ENCODE assay signal across 1 cellular context in genomic region chr6:108558372-108559096, GRCh38.
A peak's percentile ranks its signal among the peaks of the same experiment; 100 is the strongest.
TF ChIP-seq lines count a peak whose summit lies in the region.

No MANE protein-coding gene starts in this region.

TF ChIP-seq in HEK293, 187 proteins besides CTCF, POLR2A, EP300 and RAD21 (continued from another document):
- no peak for TF ChIP-seq OVOL3 (tag by site-specific recombination; IDR thresholded peaks at IDR 0.05)
- peak; percentile 36; the same call in 1 of the 2 replicates for TF ChIP-seq OSR2 (tag by site-specific recombination; IDR thresholded peaks at IDR 0.05)
- TF ChIP-seq ZNF112 (tag by site-specific recombination; IDR thresholded peaks at IDR 0.05), result no peak
- no peak for TF ChIP-seq ZNF133 (tag by site-specific recombination; IDR thresholded peaks at IDR 0.05)
- no peak for TF ChIP-seq ZNF549 (tag by site-specific recombination; IDR thresholded peaks at IDR 0.05)
- 0 out of 2 replicates have a peak, but pooled peaks have one; percentile 41 for TF ChIP-seq YY2 (tag by site-specific recombination; IDR thresholded peaks at IDR 0.05)
- no peak for TF ChIP-seq ZNF398 (tag by site-specific recombination; IDR thresholded peaks at IDR 0.05)
- peak; percentile 96 for TF ChIP-seq ZBTB8A (tag by site-specific recombination; IDR thresholded peaks at IDR 0.05)
- TF ChIP-seq ZBTB21 (tag by site-specific recombination; IDR thresholded peaks at IDR 0.05), result peak; percentile 84
- TF ChIP-seq ZNF169 (tag by site-specific recombination; IDR thresholded peaks at IDR 0.05), result no peak
- no peak for TF ChIP-seq ZNF426 (tag by site-specific recombination; IDR thresholded peaks at IDR 0.05)
- TF ChIP-seq PRDM4 (tag by site-specific recombination; IDR thresholded peaks at IDR 0.05), result no peak
- peak; percentile 40 for TF ChIP-seq ZIC2 (tag by site-specific recombination; IDR thresholded peaks at IDR 0.05)
- TF ChIP-seq, protein P1, sequence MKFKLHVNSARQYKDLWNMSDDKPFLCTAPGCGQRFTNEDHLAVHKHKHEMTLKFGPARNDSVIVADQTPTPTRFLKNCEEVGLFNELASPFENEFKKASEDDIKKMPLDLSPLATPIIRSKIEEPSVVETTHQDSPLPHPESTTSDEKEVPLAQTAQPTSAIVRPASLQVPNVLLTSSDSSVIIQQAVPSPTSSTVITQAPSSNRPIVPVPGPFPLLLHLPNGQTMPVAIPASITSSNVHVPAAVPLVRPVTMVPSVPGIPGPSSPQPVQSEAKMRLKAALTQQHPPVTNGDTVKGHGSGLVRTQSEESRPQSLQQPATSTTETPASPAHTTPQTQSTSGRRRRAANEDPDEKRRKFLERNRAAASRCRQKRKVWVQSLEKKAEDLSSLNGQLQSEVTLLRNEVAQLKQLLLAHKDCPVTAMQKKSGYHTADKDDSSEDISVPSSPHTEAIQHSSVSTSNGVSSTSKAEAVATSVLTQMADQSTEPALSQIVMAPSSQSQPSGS (tag by site-specific recombination; IDR thresholded peaks at IDR 0.05; ENCODE audit: low read depth), result peak; percentile 99
- no peak for TF ChIP-seq REPIN1 (tag by site-specific recombination; IDR thresholded peaks at IDR 0.05; ENCODE audit: low read depth)
- peak; percentile 87 for TF ChIP-seq ZEB2 (tag by site-specific recombination; IDR thresholded peaks at IDR 0.05)
- TF ChIP-seq ZNF473 (tag by site-specific recombination; IDR thresholded peaks at IDR 0.05), result no peak
- peak; percentile 85 for TF ChIP-seq ZXDB (tag by site-specific recombination; IDR thresholded peaks at IDR 0.05)
- TF ChIP-seq ZNF404 (tag by site-specific recombination; IDR thresholded peaks at IDR 0.05), result no peak
- no peak for TF ChIP-seq ZNF19 (tag by site-specific recombination; IDR thresholded peaks at IDR 0.05; ENCODE audit: low read depth)
- TF ChIP-seq ZNF114 (tag by site-specific recombination; IDR thresholded peaks at IDR 0.05), result no peak
- TF ChIP-seq, protein P2, sequence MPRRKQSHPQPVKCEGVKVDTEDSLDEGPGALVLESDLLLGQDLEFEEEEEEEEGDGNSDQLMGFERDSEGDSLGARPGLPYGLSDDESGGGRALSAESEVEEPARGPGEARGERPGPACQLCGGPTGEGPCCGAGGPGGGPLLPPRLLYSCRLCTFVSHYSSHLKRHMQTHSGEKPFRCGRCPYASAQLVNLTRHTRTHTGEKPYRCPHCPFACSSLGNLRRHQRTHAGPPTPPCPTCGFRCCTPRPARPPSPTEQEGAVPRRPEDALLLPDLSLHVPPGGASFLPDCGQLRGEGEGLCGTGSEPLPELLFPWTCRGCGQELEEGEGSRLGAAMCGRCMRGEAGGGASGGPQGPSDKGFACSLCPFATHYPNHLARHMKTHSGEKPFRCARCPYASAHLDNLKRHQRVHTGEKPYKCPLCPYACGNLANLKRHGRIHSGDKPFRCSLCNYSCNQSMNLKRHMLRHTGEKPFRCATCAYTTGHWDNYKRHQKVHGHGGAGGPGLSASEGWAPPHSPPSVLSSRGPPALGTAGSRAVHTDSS (tag by site-specific recombination; IDR thresholded peaks at IDR 0.05), result peak; percentile 28; the same call in 1 of the 2 replicates
- TF ChIP-seq ZNF37A (tag by site-specific recombination; IDR thresholded peaks at IDR 0.05), result no peak
- TF ChIP-seq KLF8 (tag by site-specific recombination; IDR thresholded peaks at IDR 0.05), result peak; percentile 99
- peak; percentile 59; the same call in 1 of the 2 replicates for TF ChIP-seq KLF7 (tag by site-specific recombination; IDR thresholded peaks at IDR 0.05; ENCODE audit: borderline replicate concordance)
- peak; percentile 98 for TF ChIP-seq KLF17 (tag by site-specific recombination; IDR thresholded peaks at IDR 0.05)
- no peak for TF ChIP-seq SCRT1 (tag by site-specific recombination; IDR thresholded peaks at IDR 0.05; ENCODE audit: borderline replicate concordance)
- TF ChIP-seq, protein P3, sequence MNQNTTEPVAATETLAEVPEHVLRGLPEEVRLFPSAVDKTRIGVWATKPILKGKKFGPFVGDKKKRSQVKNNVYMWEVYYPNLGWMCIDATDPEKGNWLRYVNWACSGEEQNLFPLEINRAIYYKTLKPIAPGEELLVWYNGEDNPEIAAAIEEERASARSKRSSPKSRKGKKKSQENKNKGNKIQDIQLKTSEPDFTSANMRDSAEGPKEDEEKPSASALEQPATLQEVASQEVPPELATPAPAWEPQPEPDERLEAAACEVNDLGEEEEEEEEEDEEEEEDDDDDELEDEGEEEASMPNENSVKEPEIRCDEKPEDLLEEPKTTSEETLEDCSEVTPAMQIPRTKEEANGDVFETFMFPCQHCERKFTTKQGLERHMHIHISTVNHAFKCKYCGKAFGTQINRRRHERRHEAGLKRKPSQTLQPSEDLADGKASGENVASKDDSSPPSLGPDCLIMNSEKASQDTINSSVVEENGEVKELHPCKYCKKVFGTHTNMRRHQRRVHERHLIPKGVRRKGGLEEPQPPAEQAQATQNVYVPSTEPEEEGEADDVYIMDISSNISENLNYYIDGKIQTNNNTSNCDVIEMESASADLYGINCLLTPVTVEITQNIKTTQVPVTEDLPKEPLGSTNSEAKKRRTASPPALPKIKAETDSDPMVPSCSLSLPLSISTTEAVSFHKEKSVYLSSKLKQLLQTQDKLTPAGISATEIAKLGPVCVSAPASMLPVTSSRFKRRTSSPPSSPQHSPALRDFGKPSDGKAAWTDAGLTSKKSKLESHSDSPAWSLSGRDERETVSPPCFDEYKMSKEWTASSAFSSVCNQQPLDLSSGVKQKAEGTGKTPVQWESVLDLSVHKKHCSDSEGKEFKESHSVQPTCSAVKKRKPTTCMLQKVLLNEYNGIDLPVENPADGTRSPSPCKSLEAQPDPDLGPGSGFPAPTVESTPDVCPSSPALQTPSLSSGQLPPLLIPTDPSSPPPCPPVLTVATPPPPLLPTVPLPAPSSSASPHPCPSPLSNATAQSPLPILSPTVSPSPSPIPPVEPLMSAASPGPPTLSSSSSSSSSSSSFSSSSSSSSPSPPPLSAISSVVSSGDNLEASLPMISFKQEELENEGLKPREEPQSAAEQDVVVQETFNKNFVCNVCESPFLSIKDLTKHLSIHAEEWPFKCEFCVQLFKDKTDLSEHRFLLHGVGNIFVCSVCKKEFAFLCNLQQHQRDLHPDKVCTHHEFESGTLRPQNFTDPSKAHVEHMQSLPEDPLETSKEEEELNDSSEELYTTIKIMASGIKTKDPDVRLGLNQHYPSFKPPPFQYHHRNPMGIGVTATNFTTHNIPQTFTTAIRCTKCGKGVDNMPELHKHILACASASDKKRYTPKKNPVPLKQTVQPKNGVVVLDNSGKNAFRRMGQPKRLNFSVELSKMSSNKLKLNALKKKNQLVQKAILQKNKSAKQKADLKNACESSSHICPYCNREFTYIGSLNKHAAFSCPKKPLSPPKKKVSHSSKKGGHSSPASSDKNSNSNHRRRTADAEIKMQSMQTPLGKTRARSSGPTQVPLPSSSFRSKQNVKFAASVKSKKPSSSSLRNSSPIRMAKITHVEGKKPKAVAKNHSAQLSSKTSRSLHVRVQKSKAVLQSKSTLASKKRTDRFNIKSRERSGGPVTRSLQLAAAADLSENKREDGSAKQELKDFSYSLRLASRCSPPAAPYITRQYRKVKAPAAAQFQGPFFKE (tag by site-specific recombination; IDR thresholded peaks at IDR 0.05; ENCODE audit: borderline replicate concordance), result no peak
- no peak for TF ChIP-seq ZNF354C (tag by site-specific recombination; IDR thresholded peaks at IDR 0.05; ENCODE audit: borderline replicate concordance, low read depth)
- TF ChIP-seq ZNF510 (tag by site-specific recombination; IDR thresholded peaks at IDR 0.05; ENCODE audit: insufficient replicate concordance), result no peak
- no peak for TF ChIP-seq ZNF175 (tag by site-specific recombination; IDR thresholded peaks at IDR 0.05)
- no peak for TF ChIP-seq ZNF302 (tag by site-specific recombination; IDR thresholded peaks at IDR 0.05; ENCODE audit: low read depth)
- no peak for TF ChIP-seq ZNF16 (tag by site-specific recombination; IDR thresholded peaks at IDR 0.05; ENCODE audit: low read depth)
- TF ChIP-seq PRDM6 (tag by site-specific recombination; IDR thresholded peaks at IDR 0.05), result peak; percentile 54; the same call in 1 of the 2 replicates
- 0 out of 2 replicates have a peak, but pooled peaks have one; percentile 39 for TF ChIP-seq ZSCAN4 (tag by site-specific recombination; IDR thresholded peaks at IDR 0.05)
- TF ChIP-seq BCL11A (tag by site-specific recombination; IDR thresholded peaks at IDR 0.05; ENCODE audit: low read depth), result peak; percentile 66; the same call in 1 of the 2 replicates
- TF ChIP-seq, protein P4, sequence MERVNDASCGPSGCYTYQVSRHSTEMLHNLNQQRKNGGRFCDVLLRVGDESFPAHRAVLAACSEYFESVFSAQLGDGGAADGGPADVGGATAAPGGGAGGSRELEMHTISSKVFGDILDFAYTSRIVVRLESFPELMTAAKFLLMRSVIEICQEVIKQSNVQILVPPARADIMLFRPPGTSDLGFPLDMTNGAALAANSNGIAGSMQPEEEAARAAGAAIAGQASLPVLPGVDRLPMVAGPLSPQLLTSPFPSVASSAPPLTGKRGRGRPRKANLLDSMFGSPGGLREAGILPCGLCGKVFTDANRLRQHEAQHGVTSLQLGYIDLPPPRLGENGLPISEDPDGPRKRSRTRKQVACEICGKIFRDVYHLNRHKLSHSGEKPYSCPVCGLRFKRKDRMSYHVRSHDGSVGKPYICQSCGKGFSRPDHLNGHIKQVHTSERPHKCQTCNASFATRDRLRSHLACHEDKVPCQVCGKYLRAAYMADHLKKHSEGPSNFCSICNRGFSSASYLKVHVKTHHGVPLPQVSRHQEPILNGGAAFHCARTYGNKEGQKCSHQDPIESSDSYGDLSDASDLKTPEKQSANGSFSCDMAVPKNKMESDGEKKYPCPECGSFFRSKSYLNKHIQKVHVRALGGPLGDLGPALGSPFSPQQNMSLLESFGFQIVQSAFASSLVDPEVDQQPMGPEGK (tag by site-specific recombination; IDR thresholded peaks at IDR 0.05), result peak; percentile 88
- peak; percentile 52; the same call in 1 of the 2 replicates for TF ChIP-seq SCRT2 (tag by site-specific recombination; IDR thresholded peaks at IDR 0.05)
- TF ChIP-seq ZNF561 (tag by site-specific recombination; IDR thresholded peaks at IDR 0.05; ENCODE audit: borderline replicate concordance), result peak; percentile 72; the same call in 1 of the 2 replicates
- no peak for TF ChIP-seq RBAK (tag by site-specific recombination; IDR thresholded peaks at IDR 0.05)
- TF ChIP-seq ZNF274 (IDR thresholded peaks at IDR 0.05; ENCODE audit: low read length), result no peak
- no peak for TF ChIP-seq ZNF274 (tag by site-specific recombination; IDR thresholded peaks at IDR 0.05; ENCODE audit: borderline replicate concordance)
